8 cellular contexts compared by ENCODE assay signal in the genomic region with DNA sequence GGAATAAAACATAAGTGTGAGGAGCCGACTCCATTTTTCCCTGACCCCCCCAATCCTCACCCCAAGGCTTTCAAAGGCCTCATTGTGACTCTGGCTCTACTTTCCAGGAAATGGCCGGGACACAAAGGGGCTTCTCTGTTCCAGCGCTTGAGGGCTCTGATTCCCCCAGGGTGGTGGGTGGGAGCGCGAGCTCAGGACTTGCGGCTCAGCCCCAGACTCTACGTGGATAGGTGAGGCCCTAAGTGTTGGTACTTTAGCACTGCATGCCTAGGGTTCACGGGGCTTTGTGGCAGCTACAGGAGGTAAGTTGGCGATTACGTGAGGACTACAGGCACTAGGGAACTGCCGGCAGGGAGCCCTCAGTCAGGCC. TPM values are rescaled to one million over a fixed set of nuclear protein-coding genes. Genes with fewer than 3 reads are reported as not detected.
A peak's percentile ranks its signal among the peaks of the same experiment; 100 is the strongest.
DNase-seq lines count a peak whose midpoint lies in the region; ATAC-seq, FAIRE-seq and TF ChIP-seq lines count a peak whose summit lies in the region.

No MANE protein-coding gene starts in this region.

- no peak for FAIRE-seq in H1 (lab: Jason Lieb, UNC)

- POLR2A ChIA-PET in Panc1 (lab: Charles Lee) = interaction anchor here (0.6 to 1.1 kb wide), 2 partner anchors 28 to 48 kb away, joined by 4 read pairs; partner anchors contain the start of gene APOF
- POLR2A ChIA-PET in H1 (lab: Charles Lee; ENCODE audit: partially characterized antibody) = interaction anchor here (0.6 to 3.9 kb wide), 31 partner anchors 8 to 252 kb away, joined by 3 to 37 read pairs (median 6); partner anchors contain the start of genes ANKRD52, IL23A, PAN2 and RNF41

- no peak for TF ChIP-seq POLR2A in H1 (IDR thresholded peaks at IDR 0.05; ENCODE audit: control extremely low read depth in 1 of 2, low read depth in 2 of 2, low read length in 2 of 2)

- 0 out of 2 replicates have a peak overlapping the region, but pooled peaks have one; percentile 72 for H2BK15ac ChIP-seq in H1 (ENCODE audit: low read length)

- H4K5ac ChIP-seq in H1 (ENCODE audit: insufficient read length, low read depth, low read length) = peak overlapping the region; percentile 45

- peaks cover 4% of the 10 kb centered on the region for H3K79me1 ChIP-seq in H1 (ENCODE audit: low read depth, low read length)

- H4K8ac ChIP-seq in H1 (ENCODE audit: extremely low read depth, insufficient read depth, low read length) = peak overlapping the region; percentile 98; the same call in 1 of the 2 replicates

- peak overlapping the region; percentile 85 for H4K91ac ChIP-seq in H1 (replicated peaks; ENCODE audit: insufficient read length, low read length)

- CTCF ChIA-PET in Panc1 (lab: Charles Lee) (interaction anchor here (1.1 to 1.3 kb wide), 2 partner anchors 148 to 149 kb away, joined by 4 to 5 read pairs; no protein-coding TSS in a partner anchor), H1 (lab: Charles Lee; ENCODE audit: partially characterized antibody) (interaction anchor here (0.8 to 4.7 kb wide), 8 partner anchors 10 to 149 kb away, joined by 4 to 38 read pairs (median 10); partner anchors contain the start of genes PAN2, STAT2 and TIMELESS)

- WGBS in H1 (ENCODE audit: extremely low coverage in 1 of 2, insufficient coverage in 1 of 2, insufficient read length in 1 of 2, insufficient replicate concordance in 2 of 2, low coverage in 1 of 2, low lambda C conversion rate in 2 of 2, missing lambda C conversion rate in 1 of 2), 2 experiments = 6% methylated on average over 11 of the region's 11 CpGs; no CpG with 5 or more reads in 1 of the 2 experiments

- no peak for TF ChIP-seq RAD21 in H1 (IDR thresholded peaks at IDR 0.05 in 1 of 2, conservative IDR thresholded peaks at IDR 0.05 in 1 of 2; ENCODE audit: low read depth in 2 of 2, low read length in 2 of 2)

- H3K18ac ChIP-seq in H1 (ENCODE audit: extremely low read depth, low read length) = peak overlapping the region; percentile 86; the same call in 1 of the 2 replicates

- TF ChIP-seq CTCF in Panc1 (IDR thresholded peaks at IDR 0.05) (no peak), H1 (IDR thresholded peaks at IDR 0.05; ENCODE audit: control extremely low read depth in 1 of 3, insufficient read depth in 1 of 3, low read depth in 1 of 3, low read length in 3 of 3) (no peak)

- H2BK20ac ChIP-seq in H1 (ENCODE audit: low read length) = no peak overlapping the region

- peak overlapping the region; percentile 16 for H2BK120ac ChIP-seq in H1 (replicated peaks; ENCODE audit: low read depth, low read length)

- peak overlapping the region; percentile 60 for H3K56ac ChIP-seq in H1 (replicated peaks; ENCODE audit: insufficient read length, low read depth, low read length)

- H3K27ac ChIP-seq in Panc1 (ENCODE audit: low read length) (peak overlapping the region; percentile 97), H1 (ENCODE audit: low read depth, low read length) (peak overlapping the region; percentile 86), muscle layer of colon (ENCODE audit: low read depth, low read length) (peak overlapping the region; percentile 73)

- H2AFZ ChIP-seq in H1 (ENCODE audit: low read length) = no peak overlapping the region

- H3K4me2 ChIP-seq in H1 (ENCODE audit: insufficient read depth in 1 of 2, low read depth in 2 of 2, low read length in 2 of 2) = peak overlapping the region; percentile 83 to 89

- peaks cover 4 to 16% of the 10 kb centered on the region in 2 experiments; a peak in 3 of 4 replicates for H3K79me2 ChIP-seq in H1 (ENCODE audit: control insufficient read depth in 1 of 2, insufficient read depth in 2 of 2, low read length in 2 of 2)

- H2BK12ac ChIP-seq in H1 (ENCODE audit: low read depth, low read length) = peak overlapping the region; percentile 71; the same call in 1 of the 2 replicates

- DNase-seq in Panc1 (ENCODE audit: low read depth, low spot score) (no peak), H1 (ENCODE audit: low read depth in 1 of 2, low spot score in 2 of 2) (no peak), NCI-H2081 (lab: John Stamatoyannopoulos, UW) (no peak), COR-L47 (lab: John Stamatoyannopoulos, UW) (no peak), GOT3 (lab: John Stamatoyannopoulos, UW) (no peak), NCI-H345 (lab: John Stamatoyannopoulos, UW) (no peak)

- H3K4me1 ChIP-seq in Panc1 (ENCODE audit: control insufficient read depth, insufficient read depth, low read length) (peaks cover 4% of the 10 kb centered on the region), H1 (replicated peaks in 1 of 4; ENCODE audit: control insufficient read depth in 3 of 4, insufficient read depth in 4 of 4, low read length in 3 of 4) (peaks cover 0 to 6% (median 3%) of the 10 kb centered on the region in 4 experiments; a peak in 5 of 7 replicates), muscle layer of colon (ENCODE audit: insufficient read depth, low read length) (peaks cover 14% of the 10 kb centered on the region)

- H3K27me3 ChIP-seq in Panc1 (ENCODE audit: control insufficient read depth, insufficient read depth, low read length) = no peaks in the 10 kb centered on the region
- no peaks in the 10 kb centered on the region for H3K27me3 ChIP-seq in H1 (replicated peaks in 1 of 4; ENCODE audit: control insufficient read depth in 3 of 4, extremely low read depth in 1 of 4, insufficient read depth in 3 of 4, low read length in 3 of 4)
- no peaks in the 10 kb centered on the region for H3K27me3 ChIP-seq in muscle layer of colon (ENCODE audit: control insufficient read depth in 1 of 2, insufficient read depth in 2 of 2, low read length in 2 of 2)

- H3K23me2 ChIP-seq in H1 (ENCODE audit: low read depth, low read length) = peaks cover 9% of the 10 kb centered on the region

- no peak overlapping the region for H3K23ac ChIP-seq in H1 (ENCODE audit: insufficient read length)

- no peaks in the 10 kb centered on the region for H4K20me1 ChIP-seq in H1 (replicated peaks in 1 of 2; ENCODE audit: control insufficient read depth in 1 of 2, insufficient read depth in 2 of 2, low read length in 2 of 2)

- intact Hi-C loops in Panc1 (cut with micrococcal nuclease; ENCODE audit: unreplicated experiment) = loop anchor here (5.0 kb wide), 1 partner anchor 152 kb away; the partner anchor contains the start of gene SPRYD4

- BruUV-seq in Panc1 (replicated peaks; lab: Mats Ljungman, UMichigan) = no TSS peak

- no peak for TF ChIP-seq EP300 in H1 (IDR thresholded peaks at IDR 0.05; ENCODE audit: borderline replicate concordance in 1 of 2, low read depth in 2 of 2, low read length in 2 of 2)

- H3K4ac ChIP-seq in H1 (replicated peaks; ENCODE audit: insufficient read length, low read depth, low read length) = peak overlapping the region; percentile 12

- H2AK5ac ChIP-seq in H1 (ENCODE audit: low read depth, low read length) = peak overlapping the region; percentile 87; the same call in 1 of the 2 replicates

- H3K4me3 ChIP-seq in GM08714 (ENCODE audit: low read length) = peak overlapping the region; percentile 92
- peak overlapping the region; percentile 85 to 97 for H3K4me3 ChIP-seq in Panc1 (ENCODE audit: low read depth in 2 of 2, low read length in 2 of 2)
- peak overlapping the region; percentile 70 to 98 (median 96) for H3K4me3 ChIP-seq in H1 (ENCODE audit: extremely low read depth in 1 of 4, insufficient read depth in 2 of 4, low read depth in 3 of 4, low read length in 4 of 4)
- peak overlapping the region; percentile 95 to 96 for H3K4me3 ChIP-seq in muscle layer of colon (ENCODE audit: low read depth in 1 of 2, low read length in 2 of 2)

- no peaks in the 10 kb centered on the region for H3K9me3 ChIP-seq in Panc1 (ENCODE audit: control insufficient read depth, insufficient read depth, low read depth, low read length)
- no peaks in the 10 kb centered on the region for H3K9me3 ChIP-seq in H1 (ENCODE audit: insufficient read depth in 2 of 2, low read depth in 1 of 2, low read length in 1 of 2)
- H3K9me3 ChIP-seq in muscle layer of colon (ENCODE audit: low read length) = no peaks in the 10 kb centered on the region

- peak; percentile 1; the same call in 1 of the 2 replicates for ATAC-seq in Panc1

- H3K36me3 ChIP-seq in Panc1 (ENCODE audit: control insufficient read depth, insufficient read depth, low read length) = peaks cover 9% of the 10 kb centered on the region; the same call in 1 of the 2 replicates
- H3K36me3 ChIP-seq in H1 (ENCODE audit: control insufficient read depth in 2 of 4, insufficient read depth in 4 of 4, low read length in 3 of 4) = peaks cover 8 to 25% (median 21%) of the 10 kb centered on the region in 4 experiments; a peak in 7 of 8 replicates
- peaks cover 32% of the 10 kb centered on the region for H3K36me3 ChIP-seq in muscle layer of colon (ENCODE audit: insufficient read depth, low read length)

- no peak overlapping the region for H3K14ac ChIP-seq in H1 (ENCODE audit: insufficient read length)

- peak overlapping the region; percentile 97 for H2BK5ac ChIP-seq in H1 (ENCODE audit: low read depth, low read length)

- in situ Hi-C loops in Panc1 (cut with HindIII; ENCODE audit: low pct_unique_long_range_greater_than_20kb, low sequenced_read_pairs) = no loop called here

- H3K9ac ChIP-seq in H1 (replicated peaks in 1 of 4; ENCODE audit: extremely low read depth in 1 of 4, low read depth in 3 of 4, low read length in 3 of 4) (peak overlapping the region; percentile 96 to 98 (median 98)), muscle layer of colon (ENCODE audit: low read length) (peak overlapping the region; percentile 85)

RNA-seq across cellular contexts. Expression of gene CNPY2, which starts 0.5 kb away (rescaled TPM):
- 115 TPM for total RNA-seq in Panc1 (2021; ENCODE audit: unreplicated experiment)
- 112 TPM for polyA plus RNA-seq in Panc1 (2012; ENCODE audit: insufficient read length)
- 195 and 203 TPM in 2 replicates for total RNA-seq in H1 (2021; fragmentation: NEBNext Ultra II Directional; extraction: Animal tissue kit (Norgen Biotek cat#: 25700))
- polyA plus RNA-seq in H1 (2011; rRNA removed) = 222 and 281 TPM in 2 replicates
- 271 TPM for polyA plus RNA-seq in H1 (2011; cell fraction: cytosol; rRNA removed)
- 153 TPM for polyA plus RNA-seq in H1 (2011; cell fraction: nucleus; rRNA removed)
- polyA plus RNA-seq in H1 (2012, experiment 1 of 2) = 233 to 359 TPM (median 237 TPM) in 4 replicates
- polyA plus RNA-seq in H1 (2012, experiment 2 of 2) = 156 TPM
- 307 TPM for polyA plus RNA-seq in H1 (2013, experiment 1 of 2)
- 332 TPM for polyA plus RNA-seq in H1 (2013, experiment 2 of 2)
- polyA minus RNA-seq in H1 (2011; rRNA and poly(A)+ RNA removed) = 158 and 191 TPM in 2 replicates
- 66.9 TPM for polyA minus RNA-seq in H1 (2011; cell fraction: cytosol; rRNA and poly(A)+ RNA removed)
- 67.8 TPM for polyA minus RNA-seq in H1 (2011; cell fraction: nucleus; rRNA and poly(A)+ RNA removed)

RNA-seq across cellular contexts. Expression of gene CS, which starts 15.1 kb away (rescaled TPM):
- 240 TPM for total RNA-seq in Panc1 (2021; ENCODE audit: unreplicated experiment)
- polyA plus RNA-seq in Panc1 (2012; ENCODE audit: insufficient read length) = 199 TPM
- total RNA-seq in H1 (2021; fragmentation: NEBNext Ultra II Directional; extraction: Animal tissue kit (Norgen Biotek cat#: 25700)) = 238 and 243 TPM in 2 replicates
- polyA plus RNA-seq in H1 (2011; rRNA removed) = 82.4 and 96.6 TPM in 2 replicates
- 77.5 TPM for polyA plus RNA-seq in H1 (2011; cell fraction: cytosol; rRNA removed)
- polyA plus RNA-seq in H1 (2011; cell fraction: nucleus; rRNA removed) = 99.6 TPM
- 136 to 173 TPM (median 157 TPM) in 4 replicates for polyA plus RNA-seq in H1 (2012, experiment 1 of 2)
- polyA plus RNA-seq in H1 (2012, experiment 2 of 2) = 85.2 TPM
- polyA plus RNA-seq in H1 (2013, experiment 1 of 2) = 113 TPM
- polyA plus RNA-seq in H1 (2013, experiment 2 of 2) = 107 TPM
- 145 and 180 TPM in 2 replicates for polyA minus RNA-seq in H1 (2011; rRNA and poly(A)+ RNA removed)
- 183 TPM for polyA minus RNA-seq in H1 (2011; cell fraction: cytosol; rRNA and poly(A)+ RNA removed)
- 126 TPM for polyA minus RNA-seq in H1 (2011; cell fraction: nucleus; rRNA and poly(A)+ RNA removed)

RNA-seq across cellular contexts. Expression of gene PAN2, which starts 18.6 kb away (rescaled TPM):
- 71.9 TPM for total RNA-seq in Panc1 (2021; ENCODE audit: unreplicated experiment)
- 39.0 TPM for polyA plus RNA-seq in Panc1 (2012; ENCODE audit: insufficient read length)
- 30.5 and 36.7 TPM in 2 replicates for total RNA-seq in H1 (2021; fragmentation: NEBNext Ultra II Directional; extraction: Animal tissue kit (Norgen Biotek cat#: 25700))
- polyA plus RNA-seq in H1 (2011; rRNA removed) = 29.6 and 37.1 TPM in 2 replicates
- polyA plus RNA-seq in H1 (2011; cell fraction: cytosol; rRNA removed) = 31.4 TPM
- 207 TPM for polyA plus RNA-seq in H1 (2011; cell fraction: nucleus; rRNA removed)
- 33.7 to 38.9 TPM (median 37.7 TPM) in 4 replicates for polyA plus RNA-seq in H1 (2012, experiment 1 of 2)
- 4.7 TPM for polyA plus RNA-seq in H1 (2012, experiment 2 of 2)
- polyA plus RNA-seq in H1 (2013, experiment 1 of 2) = 18.8 TPM
- polyA plus RNA-seq in H1 (2013, experiment 2 of 2) = 18.6 TPM
- 37.2 and 42.7 TPM in 2 replicates for polyA minus RNA-seq in H1 (2011; rRNA and poly(A)+ RNA removed)
- 15.8 TPM for polyA minus RNA-seq in H1 (2011; cell fraction: cytosol; rRNA and poly(A)+ RNA removed)
- 69.2 TPM for polyA minus RNA-seq in H1 (2011; cell fraction: nucleus; rRNA and poly(A)+ RNA removed)

RNA-seq across cellular contexts. Expression of gene IL23A, which starts 23.4 kb away (rescaled TPM):
- total RNA-seq in Panc1 (2021; ENCODE audit: unreplicated experiment) = 0.41 TPM
- 0.79 TPM for polyA plus RNA-seq in Panc1 (2012; ENCODE audit: insufficient read length)
- total RNA-seq in H1 (2021; fragmentation: NEBNext Ultra II Directional; extraction: Animal tissue kit (Norgen Biotek cat#: 25700)) = 1.4 and 2.3 TPM in 2 replicates
- 2.6 and 3.6 TPM in 2 replicates for polyA plus RNA-seq in H1 (2011; rRNA removed)
- 2.3 TPM for polyA plus RNA-seq in H1 (2011; cell fraction: cytosol; rRNA removed)
- polyA plus RNA-seq in H1 (2011; cell fraction: nucleus; rRNA removed) = 3.0 TPM
- polyA plus RNA-seq in H1 (2012, experiment 1 of 2) = 1.7 to 2.7 TPM (median 2.1 TPM) in 4 replicates
- 2.6 TPM for polyA plus RNA-seq in H1 (2012, experiment 2 of 2)
- polyA plus RNA-seq in H1 (2013, experiment 1 of 2) = 2.9 TPM
- 3.7 TPM for polyA plus RNA-seq in H1 (2013, experiment 2 of 2)
- polyA minus RNA-seq in H1 (2011; rRNA and poly(A)+ RNA removed) = 0.85 and 1.1 TPM in 2 replicates
- not detected for polyA minus RNA-seq in H1 (2011; cell fraction: cytosol; rRNA and poly(A)+ RNA removed)
- 1.3 TPM for polyA minus RNA-seq in H1 (2011; cell fraction: nucleus; rRNA and poly(A)+ RNA removed)

RNA-seq across cellular contexts. Expression of gene STAT2, which starts 44.7 kb away (rescaled TPM):
- total RNA-seq in Panc1 (2021; ENCODE audit: unreplicated experiment) = 50.4 TPM
- 26.5 TPM for polyA plus RNA-seq in Panc1 (2012; ENCODE audit: insufficient read length)
- 42.4 and 44.7 TPM in 2 replicates for total RNA-seq in H1 (2021; fragmentation: NEBNext Ultra II Directional; extraction: Animal tissue kit (Norgen Biotek cat#: 25700))
- polyA plus RNA-seq in H1 (2011; rRNA removed) = 37.1 and 39.9 TPM in 2 replicates
- 36.3 TPM for polyA plus RNA-seq in H1 (2011; cell fraction: cytosol; rRNA removed)
- polyA plus RNA-seq in H1 (2011; cell fraction: nucleus; rRNA removed) = 69.6 TPM
- 33.1 to 42.2 TPM (median 37.6 TPM) in 4 replicates for polyA plus RNA-seq in H1 (2012, experiment 1 of 2)
- 24.4 TPM for polyA plus RNA-seq in H1 (2012, experiment 2 of 2)
- polyA plus RNA-seq in H1 (2013, experiment 1 of 2) = 22.6 TPM
- 19.1 TPM for polyA plus RNA-seq in H1 (2013, experiment 2 of 2)
- polyA minus RNA-seq in H1 (2011; rRNA and poly(A)+ RNA removed) = 71.1 and 93.4 TPM in 2 replicates
- 34.1 TPM for polyA minus RNA-seq in H1 (2011; cell fraction: cytosol; rRNA and poly(A)+ RNA removed)
- polyA minus RNA-seq in H1 (2011; cell fraction: nucleus; rRNA and poly(A)+ RNA removed) = 60.4 TPM
